15 cellular contexts compared by ENCODE assay signal in the genomic region with DNA sequence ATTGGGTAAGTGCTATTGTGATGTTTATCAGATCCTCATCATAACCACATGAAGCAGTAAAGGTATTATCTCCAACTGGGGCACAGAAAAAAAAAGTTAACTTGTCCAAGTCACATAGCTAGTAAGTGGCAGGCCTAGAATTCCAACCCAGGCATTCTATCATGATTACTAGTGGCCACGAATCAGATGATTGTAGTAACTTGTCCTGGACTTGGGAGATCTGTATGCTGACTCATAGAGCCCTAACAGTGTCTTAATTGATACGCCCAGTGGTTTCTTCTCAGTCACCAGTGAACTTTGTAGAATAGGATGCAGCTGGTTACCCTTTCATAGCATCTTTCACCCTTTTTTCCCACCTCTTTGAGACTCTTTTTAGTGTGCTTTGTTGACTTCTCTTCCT.
DNase-seq lines count a peak whose midpoint lies in the region; ATAC-seq lines count a peak whose summit lies in the region.
"Had no signal": no experiment of that assay in that cellular context is flagged by ENCODE, and none has a peak within 500 bp of the region (broad histone marks: within the 10 kb centered on the region; RNA-seq: fewer than 3 reads in every experiment).

No MANE protein-coding gene starts in this region.

- H3K4me3 ChIP-seq in MG63: no peak overlapping the region
- H3K4me3 ChIP-seq in mesodermal cell (ENCODE audit: extremely low read depth, insufficient read depth, low read length, poor library complexity, severe bottlenecking): no peak overlapping the region
- H3K4me3 ChIP-seq: colonic mucosa, stomach had no signal

- H3K9me3 ChIP-seq in MG63: no peaks in the 10 kb centered on the region
- no peaks in the 10 kb centered on the region for H3K9me3 ChIP-seq in mesodermal cell (ENCODE audit: control insufficient read depth, low read length)
- H3K9me3 ChIP-seq: colonic mucosa, stomach had no signal

- H3K27ac ChIP-seq in mesodermal cell (ENCODE audit: low read depth, low read length, severe bottlenecking): peak overlapping the region; percentile 52
- H3K27ac ChIP-seq: colonic mucosa, stomach had no signal

- no peak for ATAC-seq in GM21529 (IDR thresholded peaks at IDR 0.05; ENCODE audit: unreplicated experiment)
- ATAC-seq in HG03439 (IDR thresholded peaks at IDR 0.05; ENCODE audit: unreplicated experiment): no peak
- ATAC-seq: left cardiac atrium; naive thymus-derived CD4-positive, alpha-beta T cell; Right ventricle myocardium inferior had no signal

- no peaks in the 10 kb centered on the region for H3K27me3 ChIP-seq in MG63
- H3K27me3 ChIP-seq: colonic mucosa, stomach had no signal

- 87 to 94% methylated on average over 2 of the region's 2 CpGs for WGBS in mesodermal cell (ENCODE audit: insufficient coverage in 2 of 2), 2 experiments

- DNase-seq in EH (ENCODE audit: low read depth) (peak; percentile 60), MG63 (peak; percentile 6), dedifferentiated amniotic fluid mesenchymal stem cell (ENCODE audit: extremely low spot score) (peak; percentile 57), RPMI8226 (no peak), putamen (ENCODE audit: low spot score) (no peak)
- DNase-seq: colonic mucosa; left cardiac atrium; naive thymus-derived CD4-positive, alpha-beta T cell; NCI-H1417; NCI-H524 treated with DMSO at 0.1 percent for 48 hours; stomach had no signal

- H3K36me3 ChIP-seq in MG63: no peaks in the 10 kb centered on the region
- no peaks in the 10 kb centered on the region for H3K36me3 ChIP-seq in mesodermal cell (ENCODE audit: control insufficient read depth, insufficient read depth, low read length)
- H3K36me3 ChIP-seq: colonic mucosa, stomach had no signal

- peaks cover 32% of the 10 kb centered on the region for H3K4me1 ChIP-seq in mesodermal cell (ENCODE audit: control insufficient read depth, insufficient read depth, low read length, poor library complexity, severe bottlenecking)
- H3K4me1 ChIP-seq: colonic mucosa had no signal

Comparison
In these comparisons a context has a peak if more than half of its experiments do, and no peak if none do; other contexts are left out.
1. DNase-seq: peak in EH (single experiment), MG63 (single experiment) and dedifferentiated amniotic fluid mesenchymal stem cell (single experiment); none in RPMI8226 (single experiment) and putamen (single experiment).